Comparison of ENCODE assay signal across 7 cellular contexts in genomic region chr2:173355866-173356508, GRCh38. TPM values are rescaled to one million over a fixed set of nuclear protein-coding genes. Genes with fewer than 3 reads are reported as not detected.
DNase-seq lines count a peak whose midpoint lies in the region; ATAC-seq and TF ChIP-seq lines count a peak whose summit lies in the region.

No MANE protein-coding gene starts in this region.

- peak overlapping the region; percentile 98 for H3K9ac ChIP-seq in NT2/D1 (ENCODE audit: insufficient read length, low read depth)

- in situ Hi-C loops in gastrocnemius medialis (cut with MboI; ENCODE audit: low sequenced_read_pairs in 4 of 4), result loop anchor here in 3 of 4 donors (10.0 to 25.0 kb wide), 2 partner anchors 381 to 394 kb away; no protein-coding TSS in a partner anchor

- H3K27me3 ChIP-seq in NT2/D1 (ENCODE audit: insufficient read depth, insufficient read length), result no peaks in the 10 kb centered on the region
- peaks cover 0 to 18% (median 13%) of the 10 kb centered on the region in 3 donors for H3K27me3 ChIP-seq in gastrocnemius medialis
- peaks cover 11% of the 10 kb centered on the region for H3K27me3 ChIP-seq in thyroid gland

- 48 to 56% methylated on average over 16 of the region's 16 CpGs for WGBS in thyroid gland, 2 donors

- intact Hi-C loops in gastrocnemius medialis (cut with DNase I; ENCODE audit: low total_unique reads) (no loop called here), thyroid gland (cut with DNase I) (no loop called here)

- TF ChIP-seq CTCF in gastrocnemius medialis (IDR thresholded peaks at IDR 0.05 in 4 of 5, conservative IDR thresholded peaks at IDR 0.05 in 1 of 5), result no peak
- TF ChIP-seq CTCF in thyroid gland (IDR thresholded peaks at IDR 0.05), result no peak

- ATAC-seq in GM18907 (IDR thresholded peaks at IDR 0.05; ENCODE audit: unreplicated experiment) (peak; percentile 12), gastrocnemius medialis (no peak)

- H3K36me3 ChIP-seq in NT2/D1 (ENCODE audit: insufficient read depth, insufficient read length, low read length) (peaks cover 43% of the 10 kb centered on the region), gastrocnemius medialis (no peaks in the 10 kb centered on the region), thyroid gland (no peaks in the 10 kb centered on the region)

- TF ChIP-seq POLR2A in gastrocnemius medialis (IDR thresholded peaks at IDR 0.05) (no peak), thyroid gland (IDR thresholded peaks at IDR 0.05) (no peak)

- H3K4me3 ChIP-seq in NT2/D1 (ENCODE audit: insufficient read length, low read depth), result peak overlapping the region; percentile 96
- H3K4me3 ChIP-seq in gastrocnemius medialis, result peak overlapping the region; percentile 60 to 84 (median 70)
- peak overlapping the region in 1 of 3 donors; percentile 34 for H3K4me3 ChIP-seq in thyroid gland (replicated peaks in 1 of 3)

- no peaks in the 10 kb centered on the region for H3K4me1 ChIP-seq in NT2/D1 (ENCODE audit: insufficient read depth, insufficient read length)
- peaks cover 8 to 17% of the 10 kb centered on the region in 2 donors for H3K4me1 ChIP-seq in gastrocnemius medialis
- H3K4me1 ChIP-seq in thyroid gland, result peaks cover 14 to 18% of the 10 kb centered on the region in 2 donors

- H3K9me3 ChIP-seq in NT2/D1 (ENCODE audit: insufficient read depth, low read length), result no peaks in the 10 kb centered on the region
- H3K9me3 ChIP-seq in gastrocnemius medialis, result no peaks in the 10 kb centered on the region
- H3K9me3 ChIP-seq in thyroid gland, result no peaks in the 10 kb centered on the region

- DNase-seq in NT2/D1 (ENCODE audit: low read depth, low spot score) (peak; percentile 15), epithelial cell of prostate (ENCODE audit: low read depth, low spot score) (peak; percentile 74), gastrocnemius medialis (no peak), cerebellar cortex (ENCODE audit: low spot score) (no peak), thyroid gland (no peak), NCI-H1436 treated with DMSO at 0.1 percent for 48 hours (lab: John Stamatoyannopoulos, UW) (no peak)

- peak overlapping the region; percentile 54 for H3K27ac ChIP-seq in epithelial cell of prostate
- peak overlapping the region in 1 of 4 donors; percentile 81 for H3K27ac ChIP-seq in gastrocnemius medialis
- H3K27ac ChIP-seq in thyroid gland, result no peak overlapping the region

RNA-seq across cellular contexts. Expression of gene CDCA7, which starts 1.3 kb away (rescaled TPM):
- total RNA-seq in gastrocnemius medialis (1 to 10 TPM in 3 of 4 donors, not detected in 1; 1.1 to 3.3 (median 1.4) TPM), thyroid gland (under 1 TPM in 2 of 4 donors, not detected in 2; 0.11 to 0.54 TPM)

Comparison
In these comparisons a context has a peak if more than half of its experiments do, and no peak if none do; other contexts are left out.
1. DNase-seq: peak in NT2/D1 (single experiment) and epithelial cell of prostate (single experiment); none in gastrocnemius medialis (0 of 2), cerebellar cortex (single experiment), thyroid gland (0 of 2) and NCI-H1436 treated with DMSO at 0.1 percent for 48 hours (single experiment).